ENCODE assay signal across 10 cellular contexts in genomic region chr20:59159091-59159821, GRCh38. TPM values are rescaled to one million over a fixed set of nuclear protein-coding genes. Genes with fewer than 3 reads are reported as not detected.
DNase-seq lines count a peak whose midpoint lies in the region; ATAC-seq and TF ChIP-seq lines count a peak whose summit lies in the region.
"Had no signal": no experiment of that assay in that cellular context is flagged by ENCODE, and none has a peak within 500 bp of the region (broad histone marks: within the 10 kb centered on the region; RNA-seq: fewer than 3 reads in every experiment).

No MANE protein-coding gene starts in this region.

- H3K4me1 Mint-ChIP-seq in activated CD4-positive, alpha-beta memory T cell treated with anti-CD3 and anti-CD28 coated beads for 36 hours (ENCODE audit: low read depth), result peaks cover 89% of the 10 kb centered on the region

- CTCF ChIA-PET in activated CD4-positive, alpha-beta memory T cell treated with anti-CD3 and anti-CD28 coated beads for 36 hours (lab: Charles Lee), result interaction anchor here (0.8 to 3.4 kb wide), 11 partner anchors 10 to 71 kb away, joined by 3 to 16 read pairs (median 4); no protein-coding TSS in a partner anchor

- ATAC-seq in HG03342 (IDR thresholded peaks at IDR 0.05; ENCODE audit: unreplicated experiment), result no peak
- ATAC-seq in GM18868 (IDR thresholded peaks at IDR 0.05; ENCODE audit: unreplicated experiment), result no peak

- no peaks in the 10 kb centered on the region for H3K9me3 Mint-ChIP-seq in activated CD4-positive, alpha-beta memory T cell treated with anti-CD3 and anti-CD28 coated beads for 36 hours

- H3K36me3 Mint-ChIP-seq in activated CD4-positive, alpha-beta memory T cell treated with anti-CD3 and anti-CD28 coated beads for 36 hours, result peaks cover 5% of the 10 kb centered on the region

- 0 out of 2 replicates have a peak, but pooled peaks have one; percentile 7 for TF ChIP-seq CTCF in LNCaP clone FGC (IDR thresholded peaks at IDR 0.05; ENCODE audit: control insufficient read depth, extremely low read depth, insufficient read depth)

- no peak for DNase-seq in LNCaP clone FGC (ENCODE audit: low read depth)
- DNase-seq in activated CD4-positive, alpha-beta memory T cell treated with anti-CD3 and anti-CD28 coated beads for 36 hours, result peak; percentile 80
- DNase-seq in effector CD4-positive, alpha-beta T cell, result peak; percentile 77
- DNase-seq in stimulated activated CD8-positive, alpha-beta memory T cell treated with anti-CD3 and anti-CD28 coated beads, Interleukin-4, amount 100 ng/mL, for 4 hours (ENCODE audit: low read depth in 2 of 2, low spot score in 1 of 2), result peak; percentile 37 to 56
- DNase-seq in DMS153 treated with DMSO at 0.1 percent for 48 hours (lab: John Stamatoyannopoulos, UW; ENCODE audit: unreplicated experiment), result no peak
- no peak for DNase-seq in NCI-H1105 treated with DMSO at 0.1 percent for 48 hours (lab: John Stamatoyannopoulos, UW)

- intact Hi-C loops in activated CD4-positive, alpha-beta memory T cell treated with anti-CD3 and anti-CD28 coated beads for 36 hours (cut with micrococcal nuclease), result no loop called here

- H3K27me3 Mint-ChIP-seq in activated CD4-positive, alpha-beta memory T cell treated with anti-CD3 and anti-CD28 coated beads for 36 hours, result no peaks in the 10 kb centered on the region

- no peak overlapping the region for H3K4me3 ChIP-seq in LNCaP clone FGC (ENCODE audit: low read depth, low read length)
- H3K4me3 ChIP-seq: thoracic aorta had no signal

- POLR2A ChIA-PET in activated CD4-positive, alpha-beta memory T cell treated with anti-CD3 and anti-CD28 coated beads for 36 hours (lab: Charles Lee), result interaction anchor here (0.7 to 1.9 kb wide), 8 partner anchors 8 to 127 kb away, joined by 3 to 9 read pairs (median 4); partner anchors contain the start of gene ATP5F1E

- H3K27ac Mint-ChIP-seq in activated CD4-positive, alpha-beta memory T cell treated with anti-CD3 and anti-CD28 coated beads for 36 hours, result peak overlapping the region; percentile 96

- peak overlapping the region; percentile 83 for H3K4me3 Mint-ChIP-seq in activated CD4-positive, alpha-beta memory T cell treated with anti-CD3 and anti-CD28 coated beads for 36 hours

RNA-seq across cellular contexts. Expression of gene ZNF831, which starts 4.4 kb away (rescaled TPM):
- 1 to 10 TPM; 7.6 to 9.4 TPM for total RNA-seq in activated CD4-positive, alpha-beta memory T cell treated with anti-CD3 and anti-CD28 coated beads for 36 hours
- total RNA-seq: astrocyte had no signal

Comparison
In these comparisons a context has a peak if more than half of its experiments do, and no peak if none do; other contexts are left out.
1. DNase-seq: peak in activated CD4-positive, alpha-beta memory T cell treated with anti-CD3 and anti-CD28 coated beads for 36 hours (single experiment), effector CD4-positive, alpha-beta T cell (single experiment) and stimulated activated CD8-positive, alpha-beta memory T cell treated with anti-CD3 and anti-CD28 coated beads, Interleukin-4, amount 100 ng/mL, for 4 hours (2 of 2); none in LNCaP clone FGC (single experiment), DMS153 treated with DMSO at 0.1 percent for 48 hours (single experiment) and NCI-H1105 treated with DMSO at 0.1 percent for 48 hours (single experiment).